ENCODE assay signal across 22 cellular contexts in the genomic region with DNA sequence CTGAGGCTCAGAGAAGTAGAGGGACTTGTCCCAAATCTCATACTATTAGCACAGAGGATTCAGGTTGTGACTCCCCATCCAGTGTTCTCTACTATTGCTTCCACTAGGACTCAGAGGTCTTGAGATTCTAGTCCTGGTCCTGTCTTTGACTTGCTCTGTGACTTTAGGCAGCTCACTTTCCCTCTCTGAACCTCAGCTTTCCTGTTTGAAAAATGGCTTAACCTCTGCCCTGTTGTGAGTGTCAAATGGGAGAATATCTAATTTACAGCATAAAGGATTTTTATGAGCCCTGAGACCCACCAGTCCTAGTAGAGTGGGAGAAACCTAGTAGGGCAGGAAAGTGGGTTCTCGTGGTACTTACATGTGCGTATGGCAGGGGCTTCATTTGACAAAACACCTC.
DNase-seq lines count a peak whose midpoint lies in the region; ATAC-seq and TF ChIP-seq lines count a peak whose summit lies in the region.
"Had no signal": no experiment of that assay in that cellular context is flagged by ENCODE, and none has a peak within 500 bp of the region (broad histone marks: within the 10 kb centered on the region; RNA-seq: fewer than 3 reads in every experiment).

No MANE protein-coding gene starts in this region.

- POLR2A ChIA-PET in HEK293 (lab: Yijun Ruan, JAX) (no interaction called here), RWPE1 (lab: Yijun Ruan, JAX; ENCODE audit: low non-redundant PET) (no interaction called here)

- H3K27ac ChIP-seq in HEK293 (ENCODE audit: extremely low read depth, low read depth, low read length) (no peak overlapping the region), RWPE1 (peak overlapping the region; percentile 85), gastrocnemius medialis (peak overlapping the region; percentile 94 to 99 (median 98)), breast epithelium (peak overlapping the region in 1 of 2 donors; percentile 58)
- H3K27ac ChIP-seq: body of pancreas, SK-N-MC, tibial nerve had no signal

- in situ Hi-C loops in gastrocnemius medialis (cut with MboI; ENCODE audit: low sequenced_read_pairs in 4 of 4) = no loop called here

- H3K27me3 ChIP-seq in iPS-15b (ENCODE audit: control insufficient read depth, insufficient read depth, low read length) (no peaks in the 10 kb centered on the region), gastrocnemius medialis (no peaks in the 10 kb centered on the region), breast epithelium (no peaks in the 10 kb centered on the region)
- H3K27me3 ChIP-seq: body of pancreas, tibial nerve had no signal

- peaks cover 13% of the 10 kb centered on the region for H3K4me1 ChIP-seq in HEK293 (ENCODE audit: control insufficient read depth, insufficient read depth, low read length)
- peaks cover 9% of the 10 kb centered on the region for H3K4me1 ChIP-seq in iPS-15b (ENCODE audit: control insufficient read depth, insufficient read depth, low read length)
- peaks cover 95 to 97% of the 10 kb centered on the region in 2 donors for H3K4me1 ChIP-seq in gastrocnemius medialis
- peaks cover 0 to 4% of the 10 kb centered on the region in 2 donors for H3K4me1 ChIP-seq in breast epithelium
- H3K4me1 ChIP-seq: body of pancreas had no signal

- ATAC-seq in gastrocnemius medialis = no peak
- no peak for ATAC-seq in HG03460 (IDR thresholded peaks at IDR 0.05; ENCODE audit: unreplicated experiment)
- no peak for ATAC-seq in GM21737 (IDR thresholded peaks at IDR 0.05; ENCODE audit: unreplicated experiment)
- ATAC-seq: activated CD4-positive, alpha-beta T cell treated with anti-CD3 and anti-CD28 coated beads for 36 hours; body of pancreas; effector memory CD8-positive, alpha-beta T cell; esophagus mucosa had no signal

- H3K9ac ChIP-seq in iPS-15b (ENCODE audit: low read depth, low read length) = peak overlapping the region; percentile 12

- CTCF ChIA-PET in HEK293 (lab: Yijun Ruan, JAX) = interaction anchor here (0.8 to 2.5 kb wide), 3 partner anchors 31 to 136 kb away, joined by 4 to 9 read pairs (median 4); no protein-coding TSS in a partner anchor
- CTCF ChIA-PET in RWPE1 (lab: Yijun Ruan, JAX) = interaction anchor here (0.6 to 2.1 kb wide), 2 partner anchors 25 to 146 kb away, joined by 3 to 5 read pairs; no protein-coding TSS in a partner anchor

- TF ChIP-seq POLR2A in gastrocnemius medialis (IDR thresholded peaks at IDR 0.05) = no peak
- no peak for TF ChIP-seq POLR2A in breast epithelium (IDR thresholded peaks at IDR 0.05)

- no peaks in the 10 kb centered on the region for H3K9me3 ChIP-seq in HEK293 (ENCODE audit: control insufficient read depth, insufficient read depth, low read depth, low read length)
- no peaks in the 10 kb centered on the region for H3K9me3 ChIP-seq in iPS-15b (ENCODE audit: control insufficient read depth, insufficient read depth, low read length)
- H3K9me3 ChIP-seq in gastrocnemius medialis = no peaks in the 10 kb centered on the region
- no peaks in the 10 kb centered on the region for H3K9me3 ChIP-seq in breast epithelium
- H3K9me3 ChIP-seq: body of pancreas, tibial nerve had no signal

- intact Hi-C loops in gastrocnemius medialis (cut with DNase I; ENCODE audit: low total_unique reads) (loop anchor here (10.0 kb wide), 1 partner anchor 832 kb away; no protein-coding TSS in a partner anchor), breast epithelium (cut with DNase I; ENCODE audit: low total_unique reads) (no loop called here)

- DNase-seq in RWPE1 (ENCODE audit: low spot score) = no peak
- DNase-seq in gastrocnemius medialis = no peak
- DNase-seq in stimulated activated CD8-positive, alpha-beta memory T cell treated with anti-CD3 and anti-CD28 coated beads, Interleukin-4, amount 100 ng/mL, for 48 hours = no peak
- DNase-seq in breast epithelium (ENCODE audit: low spot score in 2 of 2) = no peak
- DNase-seq: activated CD4-positive, alpha-beta T cell treated with anti-CD3 and anti-CD28 coated beads for 36 hours; activated gamma-delta T cell treated with Interleukin-2 at 50 U/mL for 16 hours; CD4-positive, alpha-beta T cell; effector memory CD8-positive, alpha-beta T cell; Kasumi-1; NCI-H1694; NCI-H526; occipital lobe; retina; stimulated activated CD4-positive, alpha-beta T cell treated with anti-CD3 and anti-CD28 coated beads, Interleukin-4, amount 100 ng/mL, for 4 hours had no signal

- no peak overlapping the region for H3K4me3 ChIP-seq in HEK293 (ENCODE audit: low read depth, low read length)
- no peak overlapping the region for H3K4me3 ChIP-seq in iPS-15b (ENCODE audit: low read depth, low read length)
- no peak overlapping the region for H3K4me3 ChIP-seq in gastrocnemius medialis
- H3K4me3 ChIP-seq in breast epithelium = no peak overlapping the region
- H3K4me3 ChIP-seq: body of pancreas, SK-N-MC, tibial nerve had no signal

- H3K36me3 ChIP-seq in HEK293 (ENCODE audit: control insufficient read depth in 2 of 2, insufficient read depth in 1 of 2, low read length in 2 of 2) (no peaks in the 10 kb centered on the region), iPS-15b (ENCODE audit: control insufficient read depth, insufficient read depth, low read length) (no peaks in the 10 kb centered on the region), gastrocnemius medialis (no peaks in the 10 kb centered on the region), breast epithelium (no peaks in the 10 kb centered on the region)
- H3K36me3 ChIP-seq: tibial nerve had no signal

- TF ChIP-seq CTCF in HEK293 (tag by site-specific recombination; IDR thresholded peaks at IDR 0.05) (no peak), RWPE1 (conservative IDR thresholded peaks at IDR 0.05; ENCODE audit: low read depth) (no peak), gastrocnemius medialis (IDR thresholded peaks at IDR 0.05 in 4 of 5, conservative IDR thresholded peaks at IDR 0.05 in 1 of 5) (no peak), breast epithelium (IDR thresholded peaks at IDR 0.05) (no peak)

TF ChIP-seq in HEK293, 187 proteins besides CTCF, POLR2A, EP300 and RAD21:
- TF ChIP-seq ZNF768 (tag by site-specific recombination; IDR thresholded peaks at IDR 0.05) (0 out of 2 replicates have a peak, but pooled peaks have one; percentile 54), ZNF426 (tag by site-specific recombination; IDR thresholded peaks at IDR 0.05) (no peak)
